ENCODE assay signal across 1 cellular context in the genomic region with DNA sequence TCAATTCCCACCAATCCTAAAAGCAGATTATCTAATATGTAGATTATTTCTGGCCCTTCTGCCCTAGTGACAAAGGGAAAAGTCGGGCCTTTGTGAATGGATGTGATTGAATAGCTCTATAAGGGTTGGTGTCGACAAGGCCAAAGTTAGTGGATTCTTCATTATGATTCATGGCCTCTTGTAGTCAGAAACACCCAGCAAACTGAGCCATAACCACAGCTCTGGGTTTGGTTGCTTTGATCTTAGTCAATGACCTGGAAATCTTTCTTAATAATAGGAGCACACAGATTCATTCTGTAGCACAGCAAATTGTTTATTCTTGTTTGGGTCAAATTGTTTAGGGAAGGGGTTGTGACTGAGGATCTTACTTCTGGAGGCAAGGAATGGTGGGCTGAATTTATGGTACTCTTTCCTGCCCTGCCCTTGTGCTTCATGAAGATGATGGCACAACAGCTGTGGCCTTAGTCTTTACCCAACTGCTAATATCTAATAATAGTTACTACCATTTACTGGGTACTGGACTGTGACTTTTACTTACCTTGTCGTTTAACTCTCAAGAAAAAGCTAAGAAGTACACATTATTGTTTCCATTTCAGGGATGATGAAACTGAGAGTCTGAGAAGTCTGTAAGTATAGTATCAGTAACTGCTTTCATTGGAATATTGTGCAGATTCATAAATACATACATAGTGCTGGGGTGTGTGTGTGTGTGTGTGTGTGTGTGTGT.
TF ChIP-seq lines count a peak whose summit lies in the region.

No MANE protein-coding gene starts in this region.

TF ChIP-seq in GM12878, 131 proteins besides CTCF, POLR2A, EP300 and RAD21 (continued from another document):
- TF ChIP-seq RUNX3 (IDR thresholded peaks at IDR 0.05; ENCODE audit: low read length) (peak; percentile 61), RELA (IDR thresholded peaks at IDR 0.05; ENCODE audit: borderline replicate concordance, partially characterized antibody) (no peak)
